Comparison of ENCODE assay signal across 11 cellular contexts in genomic region chr13:109818891-109819290, GRCh38.
"Had no signal": no experiment of that assay in that cellular context is flagged by ENCODE, and none has a peak within 500 bp of the region (broad histone marks: within the 10 kb centered on the region; RNA-seq: fewer than 3 reads in every experiment).

No MANE protein-coding gene starts in this region.

- ATAC-seq: activated T-cell treated with anti-CD3 and anti-CD28 coated beads, Interleukin-2, amount 50 U/mL, for 4 hours; left colon; naive thymus-derived CD4-positive, alpha-beta T cell had no signal

- H3K36me3 ChIP-seq: tibial artery had no signal

- H3K4me1 ChIP-seq: tibial artery had no signal

- H3K9me3 Mint-ChIP-seq: activated CD4-positive, alpha-beta memory T cell treated with anti-CD3 and anti-CD28 coated beads for 36 hours; activated T-cell treated with anti-CD3 and anti-CD28 coated beads, Interleukin-2, amount 50 U/mL, for 4 hours; naive thymus-derived CD4-positive, alpha-beta T cell had no signal

- H3K36me3 Mint-ChIP-seq: activated CD4-positive, alpha-beta memory T cell treated with anti-CD3 and anti-CD28 coated beads for 36 hours; activated naive CD8-positive, alpha-beta T cell; naive thymus-derived CD4-positive, alpha-beta T cell had no signal

- H3K4me1 Mint-ChIP-seq: naive thymus-derived CD4-positive, alpha-beta T cell had no signal

- H3K4me3 Mint-ChIP-seq: activated CD4-positive, alpha-beta memory T cell treated with anti-CD3 and anti-CD28 coated beads for 36 hours; activated naive CD8-positive, alpha-beta T cell; activated T-cell treated with anti-CD3 and anti-CD28 coated beads, Interleukin-2, amount 50 U/mL, for 4 hours; naive thymus-derived CD4-positive, alpha-beta T cell had no signal

- H3K4me3 ChIP-seq: skin epidermis, tibial artery had no signal

- DNase-seq: activated CD4-positive, alpha-beta memory T cell treated with anti-CD3 and anti-CD28 coated beads for 36 hours; activated effector memory CD4-positive, alpha-beta T cell treated with anti-CD3 and anti-CD28 coated beads, Interleukin-2, amount 50 U/mL, for 16 hours; activated T-cell treated with anti-CD3 and anti-CD28 coated beads, Interleukin-2, amount 50 U/mL, for 4 hours; anterior cingulate cortex; left colon; naive thymus-derived CD4-positive, alpha-beta T cell; retina; tibial artery had no signal

- H3K27ac Mint-ChIP-seq: activated CD4-positive, alpha-beta memory T cell treated with anti-CD3 and anti-CD28 coated beads for 36 hours; activated naive CD8-positive, alpha-beta T cell; naive thymus-derived CD4-positive, alpha-beta T cell had no signal

- H3K9me3 ChIP-seq: tibial artery had no signal

- H3K27me3 ChIP-seq: tibial artery had no signal

- H3K27ac ChIP-seq: skin epidermis, tibial artery, VCaP had no signal
